In the genomic region with DNA sequence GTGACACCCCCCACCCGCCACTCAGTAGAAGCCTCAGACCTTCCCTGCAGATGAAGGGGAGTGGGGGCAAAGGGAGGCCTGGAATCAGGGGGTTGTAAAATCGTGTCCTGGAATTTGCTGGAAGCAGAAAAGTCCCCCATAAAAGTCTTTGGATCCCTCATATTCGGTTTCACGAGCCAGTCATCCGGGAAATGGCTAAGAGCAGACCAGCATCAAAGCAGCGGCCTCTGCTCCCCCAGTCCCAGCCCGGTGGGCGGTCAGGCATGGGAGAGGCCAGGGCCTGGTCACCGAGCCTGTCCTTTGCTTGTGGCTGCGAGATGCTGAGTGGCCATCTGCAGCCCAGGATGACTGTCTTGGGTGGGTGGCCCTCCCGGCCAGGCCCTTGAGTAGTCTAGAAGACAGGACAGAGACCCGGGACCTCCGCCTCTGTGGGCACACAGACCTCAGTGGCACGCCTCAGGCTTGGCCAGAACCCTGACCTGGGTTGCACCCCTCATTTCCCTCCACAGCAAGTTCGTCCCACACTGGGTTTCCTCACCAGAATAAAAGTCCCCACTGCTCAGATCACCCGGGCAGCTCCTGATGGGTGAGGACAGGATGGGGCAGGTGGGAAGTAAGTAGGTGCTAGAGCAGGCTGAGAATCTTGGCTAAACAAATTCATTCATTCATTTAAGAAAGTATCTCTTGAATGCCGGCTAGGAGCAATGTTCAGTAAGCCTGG, we compare ENCODE assay signal across 32 cellular contexts.
"Had no signal": no experiment of that assay in that cellular context is flagged by ENCODE, and none has a peak within 500 bp of the region (broad histone marks: within the 10 kb centered on the region; RNA-seq: fewer than 3 reads in every experiment).

No MANE protein-coding gene starts in this region.

- H3K4me3 Mint-ChIP-seq: activated CD4-positive, alpha-beta memory T cell treated with anti-CD3 and anti-CD28 coated beads, Interleukin-2, amount 10 ng/mL, durations not matched to agents 7 days and 5 days; activated naive CD4-positive, alpha-beta T cell treated with anti-CD3 and anti-CD28 coated beads, Interleukin-2, amount 50 U/mL, for 24 hours; activated naive CD8-positive, alpha-beta T cell treated with anti-CD3 and anti-CD28 coated beads, Interleukin-2, amount 10 ng/mL, durations not matched to agents 7 days and 5 days; activated T-cell treated with anti-CD3 and anti-CD28 coated beads, Interleukin-2, amount 50 U/mL, for 24 hours; central memory CD8-positive, alpha-beta T cell had no signal

- H3K4me3 ChIP-seq: ascending aorta, cardiac muscle cell, PC-9 had no signal

- H3K27ac Mint-ChIP-seq: activated CD4-positive, alpha-beta memory T cell treated with anti-CD3 and anti-CD28 coated beads, Interleukin-2, amount 10 ng/mL, durations not matched to agents 7 days and 5 days; activated naive CD4-positive, alpha-beta T cell treated with anti-CD3 and anti-CD28 coated beads, Interleukin-2, amount 50 U/mL, for 24 hours; activated naive CD8-positive, alpha-beta T cell treated with anti-CD3 and anti-CD28 coated beads, Interleukin-2, amount 10 ng/mL, durations not matched to agents 7 days and 5 days; activated T-cell treated with anti-CD3 and anti-CD28 coated beads, Interleukin-2, amount 50 U/mL, for 24 hours; activated T-helper 2 cell treated with anti-CD3 and anti-CD28 coated beads, Interferon-gamma antibody, Interleukin-2, Interleukin-4, amounts not matched to agents 10 μg/mL and 5 μg/mL and 100 μg/mL, durations not matched to agents 14 hours and 24 hours and 36 hours had no signal

- ATAC-seq: SK-N-SH treated with all-trans-retinoic acid at 6 μM for 48 hours had no signal

- H3K27me3 ChIP-seq: ascending aorta, cardiac muscle cell had no signal

- H3K36me3 Mint-ChIP-seq: activated naive CD4-positive, alpha-beta T cell treated with anti-CD3 and anti-CD28 coated beads, Interleukin-2, amount 50 U/mL, for 24 hours; activated naive CD8-positive, alpha-beta T cell treated with anti-CD3 and anti-CD28 coated beads, Interleukin-2, amount 10 ng/mL, durations not matched to agents 7 days and 5 days had no signal

- H3K4me1 ChIP-seq: ascending aorta had no signal

- H3K9me3 ChIP-seq: ascending aorta had no signal

- H3K36me3 ChIP-seq: ascending aorta, cardiac muscle cell, WERI-Rb-1 had no signal

- FAIRE-seq: RCC 7860 had no signal

- H3K4me2 ChIP-seq: PC-9 had no signal

- H2AFZ ChIP-seq: PC-9 had no signal

- DNase-seq: activated CD4-positive, alpha-beta memory T cell treated with anti-CD3 and anti-CD28 coated beads, Interleukin-2, amount 10 ng/mL, durations not matched to agents 7 days and 5 days; activated CD4-positive, alpha-beta T cell treated with anti-CD3 and anti-CD28 coated beads for 1 hour; activated CD4-positive, alpha-beta T cell treated with anti-CD3 and anti-CD28 coated beads for 48 hours; activated CD4-positive, CD25-positive, alpha-beta regulatory T cell; activated gamma-delta T cell; activated naive CD4-positive, alpha-beta T cell treated with Interleukin-2 at 50 U/mL for 16 hours; activated naive CD8-positive, alpha-beta T cell treated with anti-CD3 and anti-CD28 coated beads, Interleukin-2, amount 10 ng/mL, durations not matched to agents 7 days and 5 days; activated T-cell treated with anti-CD3 and anti-CD28 coated beads, Interleukin-2, amount 50 U/mL, for 24 hours; amygdala; Karpas-422; KBM-7; NCI-H1105; NCI-H1417 treated with DMSO at 0.1 percent for 48 hours; NCI-H187 treated with DMSO at 0.1 percent for 48 hours; NCI-H2081; NCI-H345; NCI-H510A; NCI-H526; NCI-H748 treated with DMSO at 0.1 percent for 48 hours; PC-9; SIG-M5; T-helper 1 cell; T1000; WERI-Rb-1 had no signal

- H3K27ac ChIP-seq: ascending aorta, cardiac muscle cell, PC-9, RWPE1, WERI-Rb-1 had no signal

- H3K9me3 Mint-ChIP-seq: activated CD4-positive, alpha-beta memory T cell treated with anti-CD3 and anti-CD28 coated beads, Interleukin-2, amount 10 ng/mL, durations not matched to agents 7 days and 5 days; activated naive CD4-positive, alpha-beta T cell treated with anti-CD3 and anti-CD28 coated beads, Interleukin-2, amount 50 U/mL, for 24 hours; activated naive CD8-positive, alpha-beta T cell treated with anti-CD3 and anti-CD28 coated beads, Interleukin-2, amount 10 ng/mL, durations not matched to agents 7 days and 5 days had no signal
